Comparison of ENCODE assay signal across 2 cellular contexts in the genomic region with DNA sequence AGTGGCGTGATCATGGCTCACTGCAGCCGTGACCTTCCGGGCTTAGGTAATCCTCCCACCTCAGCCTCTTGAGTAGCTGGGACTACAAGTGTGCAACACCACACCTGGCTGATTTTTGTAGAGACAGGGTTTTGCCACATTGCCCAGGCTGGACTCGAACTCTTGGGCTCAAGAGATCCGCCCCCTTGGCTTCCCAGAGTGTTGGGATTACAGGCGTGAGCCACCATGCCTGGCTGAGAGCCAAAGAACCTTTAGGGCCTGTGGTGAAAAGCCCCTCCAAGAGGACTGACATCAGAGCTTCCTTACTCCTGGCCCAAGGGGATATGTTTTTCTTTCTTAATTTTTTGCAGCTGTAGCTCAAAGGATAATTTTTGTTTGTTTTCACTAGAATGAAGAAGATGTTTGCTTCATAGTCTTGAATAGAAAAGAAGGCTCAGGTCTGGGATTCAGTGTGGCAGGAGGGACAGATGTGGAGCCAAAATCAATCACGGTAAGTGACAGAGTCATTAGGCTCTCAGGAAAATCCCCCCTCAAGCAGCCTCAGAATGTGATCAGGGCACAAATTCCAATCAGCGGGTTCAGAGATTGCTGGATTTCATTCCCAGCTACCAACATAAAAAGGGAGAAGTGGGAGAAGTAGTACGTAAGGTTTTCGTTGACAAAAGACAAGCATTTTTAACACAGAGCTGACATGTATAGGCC.
TF ChIP-seq lines count a peak whose summit lies in the region.

No MANE protein-coding gene starts in this region.

TF ChIP-seq in IMR-90, 13 proteins besides CTCF, POLR2A, EP300 and RAD21:
- no peak for TF ChIP-seq MXI1 (IDR thresholded peaks at IDR 0.05; ENCODE audit: borderline replicate concordance, low read depth, low read length)
- no peak for TF ChIP-seq ELK1 (IDR thresholded peaks at IDR 0.05; ENCODE audit: borderline replicate concordance, low read depth, low read length)
- no peak for TF ChIP-seq CEBPB (IDR thresholded peaks at IDR 0.05; ENCODE audit: low read depth, low read length)
- no peak for TF ChIP-seq SMC3 (IDR thresholded peaks at IDR 0.05; ENCODE audit: low read depth, low read length)
- no peak for TF ChIP-seq FOS (IDR thresholded peaks at IDR 0.05; ENCODE audit: low read depth, low read length)
- no peak for TF ChIP-seq CHD1 (IDR thresholded peaks at IDR 0.05; ENCODE audit: low read depth, low read length)
- TF ChIP-seq MAFK (IDR thresholded peaks at IDR 0.05; ENCODE audit: low read depth, low read length) = no peak
- TF ChIP-seq NFE2L2 (IDR thresholded peaks at IDR 0.05; ENCODE audit: low read depth, low read length) = no peak
- no peak for TF ChIP-seq RCOR1 (IDR thresholded peaks at IDR 0.05; ENCODE audit: insufficient replicate concordance, low read length)
- TF ChIP-seq RFX5 (IDR thresholded peaks at IDR 0.05; ENCODE audit: low read depth, low read length) = no peak
TF ChIP-seq in IMR-90: peak in this region for 0.

TF ChIP-seq in endothelial cell of umbilical vein, 7 proteins besides CTCF, POLR2A, EP300 and RAD21:
- no peak for TF ChIP-seq EZH2 (IDR thresholded peaks at IDR 0.05; ENCODE audit: borderline replicate concordance, low read depth, low read length, severe bottlenecking)
- TF ChIP-seq GATA2 (IDR thresholded peaks at IDR 0.05; ENCODE audit: insufficient read depth, insufficient read length, low read depth, low read length) = no peak
- no peak for TF ChIP-seq JUN (IDR thresholded peaks at IDR 0.05; ENCODE audit: borderline replicate concordance, insufficient read depth, insufficient read length, low read depth)
- no peak for TF ChIP-seq MAX (IDR thresholded peaks at IDR 0.05; ENCODE audit: insufficient read depth, insufficient read length)
- TF ChIP-seq POLR2AphosphoS5 (IDR thresholded peaks at IDR 0.05; ENCODE audit: insufficient read depth, low read depth, low read length) = no peak
- no peak for TF ChIP-seq FOS (IDR thresholded peaks at IDR 0.05; ENCODE audit: borderline replicate concordance, insufficient read depth, low read length)
